In the genomic region with DNA sequence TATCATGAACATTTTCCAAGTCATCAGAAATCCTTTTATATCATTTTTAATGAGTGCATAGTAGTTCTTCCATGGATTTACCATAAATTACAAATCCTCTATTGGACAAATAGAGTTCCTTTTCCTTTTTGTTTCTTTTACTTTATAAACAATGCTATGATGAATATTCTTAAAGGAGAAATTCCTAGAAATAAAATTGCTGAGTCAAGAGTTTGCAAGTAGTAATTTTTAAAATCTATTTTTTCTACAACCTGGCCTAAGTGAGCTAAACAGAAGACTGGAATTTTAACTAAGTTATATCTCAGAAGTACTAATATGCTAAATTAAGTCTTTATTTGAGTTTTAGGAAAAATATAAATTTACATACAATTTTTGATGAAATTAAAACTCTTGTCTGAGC, we compare ENCODE assay signal across 1 cellular context.
TF ChIP-seq lines count a peak whose summit lies in the region.

No MANE protein-coding gene starts in this region.

TF ChIP-seq in HepG2, 621 proteins besides CTCF, POLR2A, EP300 and RAD21:
- TF ChIP-seq MAFK (conservative IDR thresholded peaks at IDR 0.05 in 1 of 2, IDR thresholded peaks at IDR 0.05 in 1 of 2; ENCODE audit: low read length in 2 of 2) = peak; percentile 71 to 87
- TF ChIP-seq, protein P1, sequence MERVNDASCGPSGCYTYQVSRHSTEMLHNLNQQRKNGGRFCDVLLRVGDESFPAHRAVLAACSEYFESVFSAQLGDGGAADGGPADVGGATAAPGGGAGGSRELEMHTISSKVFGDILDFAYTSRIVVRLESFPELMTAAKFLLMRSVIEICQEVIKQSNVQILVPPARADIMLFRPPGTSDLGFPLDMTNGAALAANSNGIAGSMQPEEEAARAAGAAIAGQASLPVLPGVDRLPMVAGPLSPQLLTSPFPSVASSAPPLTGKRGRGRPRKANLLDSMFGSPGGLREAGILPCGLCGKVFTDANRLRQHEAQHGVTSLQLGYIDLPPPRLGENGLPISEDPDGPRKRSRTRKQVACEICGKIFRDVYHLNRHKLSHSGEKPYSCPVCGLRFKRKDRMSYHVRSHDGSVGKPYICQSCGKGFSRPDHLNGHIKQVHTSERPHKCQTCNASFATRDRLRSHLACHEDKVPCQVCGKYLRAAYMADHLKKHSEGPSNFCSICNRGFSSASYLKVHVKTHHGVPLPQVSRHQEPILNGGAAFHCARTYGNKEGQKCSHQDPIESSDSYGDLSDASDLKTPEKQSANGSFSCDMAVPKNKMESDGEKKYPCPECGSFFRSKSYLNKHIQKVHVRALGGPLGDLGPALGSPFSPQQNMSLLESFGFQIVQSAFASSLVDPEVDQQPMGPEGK (CRISPR knock-in tag; IDR thresholded peaks at IDR 0.05) = no peak
- TF ChIP-seq MAFF (IDR thresholded peaks at IDR 0.05; ENCODE audit: low read depth, low read length) = peak; percentile 70; the same call in 1 of the 2 replicates
